In the genomic region with DNA sequence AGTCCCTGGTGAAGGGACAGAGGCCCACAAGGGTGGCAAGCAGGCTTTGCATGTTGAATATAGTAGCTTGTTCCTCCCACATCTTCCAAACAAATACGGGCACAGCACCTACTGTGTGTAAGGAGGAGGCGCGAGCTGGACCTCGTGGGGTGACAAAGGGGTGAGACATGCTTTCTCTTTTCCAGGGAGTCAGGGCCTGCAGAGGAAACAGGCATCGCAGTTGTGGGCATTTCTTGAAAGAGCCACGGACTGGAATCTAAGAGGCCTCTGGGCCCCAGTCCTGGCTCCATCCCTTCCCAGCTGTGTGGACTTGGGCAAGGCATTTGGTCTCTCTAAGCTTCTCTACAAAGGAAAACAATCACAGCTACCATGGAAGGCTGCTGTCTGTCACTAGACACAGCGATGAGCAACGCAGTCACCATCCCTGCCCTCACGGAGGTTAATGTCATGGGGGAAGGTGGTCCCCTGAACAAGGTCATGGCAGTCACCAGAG, we compare ENCODE assay signal across 11 cellular contexts. TPM values are rescaled to one million over a fixed set of nuclear protein-coding genes. Genes with fewer than 3 reads are reported as not detected.
DNase-seq lines count a peak whose midpoint lies in the region; ATAC-seq and TF ChIP-seq lines count a peak whose summit lies in the region.
"Had no signal": no experiment of that assay in that cellular context is flagged by ENCODE, and none has a peak within 500 bp of the region (broad histone marks: within the 10 kb centered on the region; RNA-seq: fewer than 3 reads in every experiment).

No MANE protein-coding gene starts in this region.

- H3K79me2 ChIP-seq in parathyroid adenoma, result no peaks in the 10 kb centered on the region

- H3K27me3 Mint-ChIP-seq in T-helper 1 cell treated with Interleukin-12 subunit alpha and Interleukin-12 subunit beta and Interleukin-4 antibody, amounts not matched to agents 30 μg/mL and 1 μg/mL, for 36 hours (ENCODE audit: low read depth), result peaks cover 11% of the 10 kb centered on the region

- H3K9me3 Mint-ChIP-seq in T-helper 1 cell treated with Interleukin-12 subunit alpha and Interleukin-12 subunit beta and Interleukin-4 antibody, amounts not matched to agents 30 μg/mL and 1 μg/mL, for 36 hours, result no peaks in the 10 kb centered on the region

- no peak overlapping the region for H3K4me3 Mint-ChIP-seq in T-helper 1 cell treated with Interleukin-12 subunit alpha and Interleukin-12 subunit beta and Interleukin-4 antibody, amounts not matched to agents 30 μg/mL and 1 μg/mL, for 36 hours

- H3K9ac ChIP-seq in parathyroid adenoma, result no peak overlapping the region

- H3K4me3 ChIP-seq in parathyroid adenoma (ENCODE audit: low read depth, low read length) (no peak overlapping the region), uterus (no peak overlapping the region)

- H3K36me3 Mint-ChIP-seq in T-helper 1 cell treated with Interleukin-12 subunit alpha and Interleukin-12 subunit beta and Interleukin-4 antibody, amounts not matched to agents 30 μg/mL and 1 μg/mL, for 36 hours (ENCODE audit: low read depth), result no peaks in the 10 kb centered on the region

- H3K9me3 ChIP-seq in parathyroid adenoma (ENCODE audit: control insufficient read depth, low read length) (no peaks in the 10 kb centered on the region), uterus (no peaks in the 10 kb centered on the region)

- no peak for TF ChIP-seq POLR2A in uterus (IDR thresholded peaks at IDR 0.05)

- in situ Hi-C loops in KBM-7 (cut with MboI; ENCODE audit: low pct_unique_long_range_greater_than_20kb, low sequenced_read_pairs), result no loop called here

- H3K4me1 Mint-ChIP-seq in T-helper 1 cell treated with Interleukin-12 subunit alpha and Interleukin-12 subunit beta and Interleukin-4 antibody, amounts not matched to agents 30 μg/mL and 1 μg/mL, for 36 hours (ENCODE audit: low read depth), result peaks cover 6% of the 10 kb centered on the region

- H3K36me3 ChIP-seq in parathyroid adenoma (ENCODE audit: control insufficient read depth, insufficient read depth, low read length) (no peaks in the 10 kb centered on the region), uterus (no peaks in the 10 kb centered on the region)

- H3K4me2 ChIP-seq in parathyroid adenoma (ENCODE audit: low read length), result no peak overlapping the region

- DNase-seq in T-helper 1 cell (no peak), globus pallidus (ENCODE audit: low spot score) (peak; percentile 70), uterus (no peak), KBM-7 (no peak)
- DNase-seq in activated T-cell treated with anti-CD3 and anti-CD28 coated beads, Interleukin-2, amount 50 U/mL, for 48 hours, result no peak
- DNase-seq: 8988T, activated gamma-delta T cell treated with Interleukin-2 at 50 U/mL for 16 hours, NCI-H187 treated with DMSO at 0.1 percent for 48 hours had no signal

- ATAC-seq in HG03039 (IDR thresholded peaks at IDR 0.05; ENCODE audit: unreplicated experiment), result no peak

- peak overlapping the region; percentile 41 for H3K27ac Mint-ChIP-seq in T-helper 1 cell treated with Interleukin-12 subunit alpha and Interleukin-12 subunit beta and Interleukin-4 antibody, amounts not matched to agents 30 μg/mL and 1 μg/mL, for 36 hours

- intact Hi-C loops in uterus (cut with DNase I; ENCODE audit: low total_unique reads), result loop anchor here (10.0 kb wide), 1 partner anchor 48 kb away; no protein-coding TSS in a partner anchor

- H3K27me3 ChIP-seq in parathyroid adenoma (ENCODE audit: control insufficient read depth, insufficient read depth, low read length) (no peaks in the 10 kb centered on the region), uterus (no peaks in the 10 kb centered on the region)

- H3K4me1 ChIP-seq in parathyroid adenoma (peaks cover 7% of the 10 kb centered on the region), uterus (peaks cover 6 to 37% of the 10 kb centered on the region in 2 donors)

- H3K27ac ChIP-seq in parathyroid adenoma, result peak overlapping the region; percentile 69
- H3K27ac ChIP-seq in uterus, result peak overlapping the region; percentile 97 to 98

- TF ChIP-seq CTCF in parathyroid adenoma (IDR thresholded peaks at IDR 0.05) (no peak), uterus (IDR thresholded peaks at IDR 0.05) (no peak)

- peak overlapping the region; percentile 33 for H2AFZ ChIP-seq in parathyroid adenoma

RNA-seq across cellular contexts. Expression of gene CDC42EP1, which starts 13.0 kb away (rescaled TPM):
- total RNA-seq in uterus, result 100 to 1,000 TPM in 1 of 4 donors, 10 to 100 TPM in 3; 10.6 to 101 (median 16.5) TPM

RNA-seq across cellular contexts. Expression of gene CARD10, which starts 28.1 kb away (rescaled TPM):
- 10 to 100 TPM in 2 of 4 donors, 1 to 10 TPM in 2; 4.6 to 23.4 (median 10.2) TPM for total RNA-seq in uterus

RNA-seq across cellular contexts. Expression of gene LGALS2, which starts 32.6 kb away (rescaled TPM):
- total RNA-seq in uterus, result not detected
